ENCODE assay signal across 12 cellular contexts in the genomic region with DNA sequence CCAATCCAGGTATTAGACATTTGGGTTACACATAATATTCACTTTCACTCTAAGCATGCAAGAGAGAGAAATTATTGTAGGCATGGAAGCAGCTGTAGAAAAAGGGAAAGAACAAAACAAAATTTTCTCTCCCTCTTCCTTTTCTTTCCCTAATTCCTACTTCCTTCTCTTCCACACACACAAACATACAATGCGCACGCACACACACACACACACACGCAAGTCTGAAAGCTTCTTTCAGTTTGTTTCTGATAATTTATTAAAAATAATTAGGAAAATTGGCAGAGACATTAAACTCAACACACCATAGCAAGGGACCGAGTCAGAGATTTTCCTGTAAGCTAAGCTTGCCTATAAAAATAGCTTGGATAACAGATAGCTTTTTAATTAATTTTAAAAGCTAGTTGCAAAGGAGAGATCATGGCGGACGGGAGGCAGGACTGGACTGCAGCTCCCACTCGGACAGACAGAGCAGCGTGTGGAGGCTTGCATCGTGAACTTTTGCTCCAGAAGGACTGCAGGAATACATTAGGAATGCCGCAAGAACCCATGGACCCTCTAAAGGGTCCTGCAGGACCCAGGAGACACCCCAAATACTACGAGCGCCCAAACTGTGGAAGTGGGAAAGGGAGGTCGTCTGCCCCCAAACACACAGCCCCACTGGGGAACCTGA.
DNase-seq lines count a peak whose midpoint lies in the region; ATAC-seq and TF ChIP-seq lines count a peak whose summit lies in the region.
"Had no signal": no experiment of that assay in that cellular context is flagged by ENCODE, and none has a peak within 500 bp of the region (broad histone marks: within the 10 kb centered on the region; RNA-seq: fewer than 3 reads in every experiment).

No MANE protein-coding gene starts in this region.

- H2BK15ac ChIP-seq in mesendoderm (replicated peaks; ENCODE audit: low read depth): peak overlapping the region; percentile 5

- H3K18ac ChIP-seq in mesendoderm (ENCODE audit: low read length): peak overlapping the region; percentile 82

- TF ChIP-seq CTCF in coronary artery (IDR thresholded peaks at IDR 0.05): no peak

- WGBS in mesendoderm (ENCODE audit: extremely low coverage, insufficient coverage, low lambda C conversion rate): 100% methylated on average over 3 of the region's 13 CpGs
- 93% methylated on average over 13 of the region's 13 CpGs for WGBS in thymus

- no peak for ATAC-seq in GM21786 (IDR thresholded peaks at IDR 0.05; ENCODE audit: unreplicated experiment)
- no peak for ATAC-seq in HG03520 (IDR thresholded peaks at IDR 0.05; ENCODE audit: unreplicated experiment)
- ATAC-seq: Panc1 had no signal

- H3K4ac ChIP-seq in mesendoderm (ENCODE audit: low read depth, low read length): peak overlapping the region; percentile 89

- no peaks in the 10 kb centered on the region for H3K9me3 ChIP-seq in thymus (ENCODE audit: control insufficient read depth)
- H3K9me3 ChIP-seq: mucosa of descending colon had no signal

- no peaks in the 10 kb centered on the region for H3K27me3 ChIP-seq in mesendoderm (ENCODE audit: insufficient read depth, low read length, poor library complexity)
- H3K27me3 ChIP-seq in thymus (ENCODE audit: control insufficient read depth, insufficient read depth): no peaks in the 10 kb centered on the region

- H3K36me3 ChIP-seq in mesendoderm (ENCODE audit: control insufficient read depth, insufficient read depth, low read length) (no peaks in the 10 kb centered on the region), thymus (ENCODE audit: control insufficient read depth, insufficient read depth) (no peaks in the 10 kb centered on the region)

- peak overlapping the region; percentile 82 for H3K56ac ChIP-seq in mesendoderm (ENCODE audit: low read length)

- peak overlapping the region; percentile 65 for H3K4me3 ChIP-seq in coronary artery
- H3K4me3 ChIP-seq in mesendoderm (ENCODE audit: low read length): no peak overlapping the region
- no peak overlapping the region for H3K4me3 ChIP-seq in thymus (ENCODE audit: low read length)
- H3K4me3 ChIP-seq: mucosa of descending colon had no signal

- peak overlapping the region; percentile 46 for H2BK120ac ChIP-seq in mesendoderm (ENCODE audit: low read depth, low read length)

- H3K23ac ChIP-seq in mesendoderm (ENCODE audit: low read length): no peak overlapping the region

- H3K79me2 ChIP-seq in mesendoderm (ENCODE audit: control insufficient read depth, insufficient read depth, low read length): no peaks in the 10 kb centered on the region

- peak; percentile 7 for DNase-seq in NCI-H2081 treated with DMSO at 0.1 percent for 48 hours (lab: John Stamatoyannopoulos, UW)
- no peak for DNase-seq in coronary artery (ENCODE audit: low spot score)
- DNase-seq in mesendoderm: no peak
- no peak for DNase-seq in activated CD4-positive, alpha-beta T cell treated with anti-CD3 and anti-CD28 coated beads, Interleukin-2, amount 50 U/mL, for 48 hours
- no peak for DNase-seq in NCI-H82 treated with DMSO at 0.1 percent for 48 hours (lab: John Stamatoyannopoulos, UW; ENCODE audit: unreplicated experiment)
- DNase-seq: activated CD4-positive, alpha-beta T cell treated with anti-CD3 and anti-CD28 coated beads, Interleukin-2, amount 10 ng/mL, durations not matched to agents 24 days and 14 days; activated naive CD8-positive, alpha-beta T cell treated with anti-CD3 and anti-CD28 coated beads, Interleukin-2, amount 10 ng/mL, durations not matched to agents 7 days and 5 days had no signal

- H3K4me2 ChIP-seq in mesendoderm (ENCODE audit: low read length): no peak overlapping the region

- H4K5ac ChIP-seq in mesendoderm (ENCODE audit: low read length): no peak overlapping the region

- peak overlapping the region; percentile 14 to 82 for H3K27ac ChIP-seq in coronary artery
- peak overlapping the region; percentile 52 for H3K27ac ChIP-seq in mesendoderm (ENCODE audit: low read depth, low read length)
- H3K27ac ChIP-seq in thymus (ENCODE audit: low read depth): peak overlapping the region; percentile 43

- peak overlapping the region; percentile 17 for H2BK5ac ChIP-seq in mesendoderm (ENCODE audit: low read length)

- H2AK5ac ChIP-seq in mesendoderm (ENCODE audit: low read length): no peak overlapping the region

- H3K9ac ChIP-seq in mesendoderm (ENCODE audit: low read length): no peak overlapping the region

- H4K8ac ChIP-seq in mesendoderm (ENCODE audit: low read depth, low read length): no peak overlapping the region

- H3K4me1 ChIP-seq in mesendoderm (ENCODE audit: control insufficient read depth, low read depth, low read length) (peaks cover 16% of the 10 kb centered on the region), thymus (ENCODE audit: control insufficient read depth, insufficient read depth, low read length) (no peaks in the 10 kb centered on the region)

- no peaks in the 10 kb centered on the region for H3K79me1 ChIP-seq in mesendoderm (ENCODE audit: low read length)
